8 cellular contexts compared by ENCODE assay signal in the genomic region with DNA sequence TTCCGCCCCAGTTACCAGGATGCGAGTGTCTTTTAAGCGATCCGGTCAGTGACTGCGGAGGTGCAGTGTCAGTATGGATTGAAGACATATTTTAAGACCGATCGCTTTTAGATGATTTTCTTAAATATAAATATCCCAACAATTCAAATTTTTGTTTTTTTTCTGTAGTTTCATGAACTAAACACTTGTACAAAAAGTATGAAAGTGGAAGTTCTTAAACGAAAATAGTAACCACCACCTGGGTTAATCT. TPM values are rescaled to one million over a fixed set of nuclear protein-coding genes. Genes with fewer than 3 reads are reported as not detected.
DNase-seq lines count a peak whose midpoint lies in the region; ATAC-seq and TF ChIP-seq lines count a peak whose summit lies in the region.

No MANE protein-coding gene starts in this region.

- TSS peak; percentile 31 for BruUV-seq in Caco-2 (replicated peaks; lab: Mats Ljungman, UMichigan)

- peak overlapping the region; percentile 95 for H3K27ac Mint-ChIP-seq in Caco-2 (ENCODE audit: unreplicated experiment)

- no peak overlapping the region for H4K91ac ChIP-seq in neuronal stem cell (ENCODE audit: low read depth, low read length, poor library complexity)

- DNase-seq in Caco-2 (no peak), LNCaP clone FGC (ENCODE audit: low read depth) (no peak), neuronal stem cell (ENCODE audit: low spot score) (no peak), mesenteric fat pad (ENCODE audit: low spot score) (no peak), OCI-M1 (lab: John Stamatoyannopoulos, UW) (no peak)
- no peak for DNase-seq in effector memory CD4-positive, alpha-beta T cell
- no peak for DNase-seq in NK-92 treated with Interleukin-12 subunit alpha and Interleukin-12 subunit beta, amount 100 ng/mL, for 24 hours (lab: John Stamatoyannopoulos, UW)

- no peaks in the 10 kb centered on the region for H3K27me3 ChIP-seq in Caco-2 (replicated peaks; ENCODE audit: control insufficient read depth, insufficient read depth, low read length)
- peaks cover 5% of the 10 kb centered on the region for H3K27me3 ChIP-seq in effector memory CD4-positive, alpha-beta T cell (replicated peaks; ENCODE audit: control insufficient read depth, insufficient read depth, low read length, poor library complexity, severe bottlenecking)
- peaks cover 3 to 21% (median 17%) of the 10 kb centered on the region in 3 experiments for H3K27me3 ChIP-seq in neuronal stem cell (ENCODE audit: control insufficient read depth in 3 of 3, insufficient read depth in 3 of 3, low read depth in 1 of 3, low read length in 3 of 3)

- no peaks in the 10 kb centered on the region for H3K9me3 ChIP-seq in Caco-2
- H3K9me3 ChIP-seq in effector memory CD4-positive, alpha-beta T cell (ENCODE audit: control insufficient read depth, low read length): no peaks in the 10 kb centered on the region
- H3K9me3 ChIP-seq in neuronal stem cell (replicated peaks in 1 of 2; ENCODE audit: control insufficient read depth in 2 of 2, insufficient read depth in 1 of 2, low read depth in 1 of 2, low read length in 2 of 2): no peaks in the 10 kb centered on the region

- H3K9ac ChIP-seq in neuronal stem cell (ENCODE audit: low read depth, low read length, poor library complexity): no peak overlapping the region

- H3K36me3 ChIP-seq in Caco-2 (ENCODE audit: control insufficient read depth, insufficient read depth, low read length) (no peaks in the 10 kb centered on the region), neuronal stem cell (replicated peaks in 1 of 2; ENCODE audit: control insufficient read depth in 2 of 2, insufficient read depth in 2 of 2, low read length in 2 of 2) (no peaks in the 10 kb centered on the region)
- H3K36me3 ChIP-seq in effector memory CD4-positive, alpha-beta T cell (ENCODE audit: control insufficient read depth, insufficient read depth, low read length): no peaks in the 10 kb centered on the region

- no peak for ATAC-seq in GM18868 (IDR thresholded peaks at IDR 0.05; ENCODE audit: unreplicated experiment)

- no peak overlapping the region for H2BK15ac ChIP-seq in neuronal stem cell (ENCODE audit: low read length)

- no peak overlapping the region for H2BK12ac ChIP-seq in neuronal stem cell (ENCODE audit: low read length)

- H3K4me2 ChIP-seq in neuronal stem cell (ENCODE audit: insufficient read depth, low read length, poor library complexity, severe bottlenecking): peak overlapping the region; percentile 67

- CTCF ChIA-PET in Caco-2 (lab: Charles Lee): interaction anchor here (1.0 kb wide), 1 partner anchor 213 kb away, joined by 4 read pairs; no protein-coding TSS in a partner anchor

- no peak overlapping the region for H3K23ac ChIP-seq in neuronal stem cell (ENCODE audit: low read depth, low read length, poor library complexity)

- POLR2A ChIA-PET in Caco-2 (lab: Charles Lee): interaction anchor here (1.5 to 1.7 kb wide), 2 partner anchors 8 to 120 kb away, joined by 3 to 11 read pairs; no protein-coding TSS in a partner anchor

- intact Hi-C loops in Caco-2 (cut with micrococcal nuclease; ENCODE audit: unreplicated experiment): loop anchor here (2.0 to 10.0 kb wide), 2 partner anchors 212 to 328 kb away; no protein-coding TSS in a partner anchor

- H3K18ac ChIP-seq in neuronal stem cell (ENCODE audit: low read length): no peak overlapping the region

- peaks cover 6% of the 10 kb centered on the region for H3K4me1 Mint-ChIP-seq in Caco-2 (ENCODE audit: low read depth, unreplicated experiment)

- no peaks in the 10 kb centered on the region for H3K79me1 ChIP-seq in neuronal stem cell (ENCODE audit: low read depth, low read length)

- H3K9me3 Mint-ChIP-seq in Caco-2 (ENCODE audit: unreplicated experiment): no peaks in the 10 kb centered on the region

- H2AK5ac ChIP-seq in neuronal stem cell (ENCODE audit: low read depth, low read length): no peak overlapping the region

- H2BK5ac ChIP-seq in neuronal stem cell (ENCODE audit: low read length): no peak overlapping the region

- H3K36me3 Mint-ChIP-seq in Caco-2 (ENCODE audit: insufficient read depth, unreplicated experiment): peaks cover 22% of the 10 kb centered on the region

- H3K4me1 ChIP-seq in Caco-2: peaks cover 11% of the 10 kb centered on the region; the same call in 1 of the 2 replicates
- peaks cover 4% of the 10 kb centered on the region for H3K4me1 ChIP-seq in effector memory CD4-positive, alpha-beta T cell (ENCODE audit: control insufficient read depth, insufficient read depth, low read length, poor library complexity, severe bottlenecking)
- H3K4me1 ChIP-seq in neuronal stem cell (ENCODE audit: control insufficient read depth in 2 of 2, insufficient read depth in 1 of 2, low read depth in 1 of 2, low read length in 2 of 2): peaks cover 5 to 8% of the 10 kb centered on the region in 2 donors

- TF ChIP-seq CTCF in Caco-2 (IDR thresholded peaks at IDR 0.05; ENCODE audit: insufficient read depth in 1 of 2, low read depth in 1 of 2, low read length in 1 of 2, severe bottlenecking in 1 of 2, unreplicated experiment in 1 of 2): no peak
- TF ChIP-seq CTCF in LNCaP clone FGC (IDR thresholded peaks at IDR 0.05; ENCODE audit: control insufficient read depth, extremely low read depth, insufficient read depth): no peak

- H3K4me3 ChIP-seq in Caco-2 (ENCODE audit: low read depth, low read length) (peak overlapping the region; percentile 77), LNCaP clone FGC (ENCODE audit: low read depth, low read length) (peak overlapping the region; percentile 91), neuronal stem cell (ENCODE audit: low read length in 2 of 2) (peak overlapping the region; percentile 80 to 95)
- peak overlapping the region; percentile 87 for H3K4me3 ChIP-seq in effector memory CD4-positive, alpha-beta T cell (ENCODE audit: insufficient read depth, low read depth, low read length, poor library complexity, severe bottlenecking)

- peak overlapping the region; percentile 94 for H3K4me3 Mint-ChIP-seq in Caco-2 (ENCODE audit: unreplicated experiment)

- peak overlapping the region; percentile 73 for H3K27ac ChIP-seq in effector memory CD4-positive, alpha-beta T cell (ENCODE audit: insufficient read depth, low read length, poor library complexity, severe bottlenecking)
- no peak overlapping the region for H3K27ac ChIP-seq in neuronal stem cell (replicated peaks; ENCODE audit: low read length)

- H2BK120ac ChIP-seq in neuronal stem cell (ENCODE audit: low read depth, low read length): no peak overlapping the region

- H3K27me3 Mint-ChIP-seq in Caco-2 (ENCODE audit: insufficient read depth, unreplicated experiment): no peaks in the 10 kb centered on the region

- peak overlapping the region; percentile 85 for H2AFZ ChIP-seq in neuronal stem cell (ENCODE audit: low read length)

- no peak overlapping the region for H4K8ac ChIP-seq in neuronal stem cell (ENCODE audit: low read depth, low read length)

- no CpG with 5 or more reads among the region's 8 CpGs for WGBS in neuronal stem cell (ENCODE audit: extremely low coverage in 2 of 2, insufficient read length in 2 of 2, insufficient replicate concordance in 1 of 2), 2 donors

- no peak overlapping the region for H3K14ac ChIP-seq in neuronal stem cell (ENCODE audit: low read length)

- H3K4ac ChIP-seq in neuronal stem cell (ENCODE audit: low read length): no peak overlapping the region

RNA-seq across cellular contexts. Expression of a gene that starts 0.9 kb away (rescaled TPM):
- total RNA-seq in Caco-2 (2022) (50.7 and 55.4 TPM in 2 replicates), mesenteric fat pad (46.8 TPM)
- 26.6 TPM for polyA plus RNA-seq in neuronal stem cell (2013, experiment 1 of 2)
- polyA plus RNA-seq in neuronal stem cell (2013, experiment 2 of 2): 25.4 TPM

RNA-seq across cellular contexts. Expression of a gene that starts 3.9 kb away (rescaled TPM):
- total RNA-seq in Caco-2 (2022) (118 and 121 TPM in 2 replicates), mesenteric fat pad (58.1 TPM)
- 17.2 TPM for polyA plus RNA-seq in neuronal stem cell (2013, experiment 1 of 2)
- polyA plus RNA-seq in neuronal stem cell (2013, experiment 2 of 2): 18.6 TPM

RNA-seq across cellular contexts. Expression of a gene that starts 28.2 kb away (rescaled TPM):
- total RNA-seq in Caco-2 (2022): 0.79 and 0.81 TPM in 2 replicates
- 1.3 TPM for polyA plus RNA-seq in neuronal stem cell (2013, experiment 1 of 2)
- polyA plus RNA-seq in neuronal stem cell (2013, experiment 2 of 2): 1.4 TPM
- 0.51 TPM for total RNA-seq in mesenteric fat pad
